Comparison of ENCODE assay signal across 10 cellular contexts in the genomic region with DNA sequence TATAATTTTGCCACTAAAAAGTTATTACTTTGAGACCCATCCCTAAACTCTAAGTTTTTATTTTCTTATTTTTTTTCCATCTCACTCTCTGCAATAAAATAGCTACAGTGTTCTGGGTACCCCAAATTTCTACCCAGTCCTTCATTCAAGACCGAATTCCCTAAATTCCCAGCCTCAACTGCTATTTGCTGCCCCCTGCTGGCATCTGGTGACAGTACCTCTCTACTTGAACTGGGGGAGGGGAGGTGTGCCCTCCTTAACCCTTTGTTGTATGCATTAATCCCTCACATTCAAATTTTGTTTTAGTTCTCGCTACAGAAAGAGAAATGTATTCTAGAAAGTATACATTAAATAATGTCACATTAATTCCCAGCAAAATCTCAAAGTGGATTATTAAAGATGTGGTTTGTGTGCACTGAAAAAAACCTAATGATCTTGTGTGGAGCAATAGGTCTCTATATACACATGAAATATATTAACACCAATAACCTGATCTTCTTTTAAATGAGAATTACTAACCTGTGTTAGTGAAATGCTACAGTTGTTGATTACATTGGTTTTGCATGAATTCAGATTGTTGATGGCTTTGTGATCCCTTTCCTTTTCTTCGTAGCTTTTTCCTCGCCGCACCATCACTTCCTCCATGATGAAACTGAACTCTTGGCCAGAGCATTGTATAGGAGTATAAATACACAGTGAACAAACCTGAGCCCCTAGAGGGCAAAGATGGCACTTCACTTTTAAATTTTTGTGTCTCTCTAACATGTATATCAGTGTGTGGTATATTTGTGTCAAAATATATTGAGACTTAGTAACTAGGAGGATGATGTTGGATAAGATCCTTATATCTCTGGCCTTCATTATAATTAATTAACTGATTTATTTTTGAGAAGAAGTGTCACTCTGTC.
DNase-seq lines count a peak whose midpoint lies in the region; ATAC-seq and TF ChIP-seq lines count a peak whose summit lies in the region.
"Had no signal": no experiment of that assay in that cellular context is flagged by ENCODE, and none has a peak within 500 bp of the region (broad histone marks: within the 10 kb centered on the region; RNA-seq: fewer than 3 reads in every experiment).

No MANE protein-coding gene starts in this region.

- TF ChIP-seq CTCF in LNCaP clone FGC (IDR thresholded peaks at IDR 0.05; ENCODE audit: control insufficient read depth, extremely low read depth, insufficient read depth): peak; percentile 94
- peak; percentile 79 for TF ChIP-seq CTCF in WTC11 (IDR thresholded peaks at IDR 0.05)

- CTCF ChIA-PET in WTC11 (lab: Charles Lee): interaction anchor here (0.6 to 1.4 kb wide), 6 partner anchors 9 to 999 kb away, joined by 3 to 4 read pairs (median 3); no protein-coding TSS in a partner anchor

- peaks cover 4% of the 10 kb centered on the region for H3K9me3 Mint-ChIP-seq in WTC11

- H3K36me3 Mint-ChIP-seq in WTC11: no peaks in the 10 kb centered on the region
- H3K36me3 Mint-ChIP-seq: CD4-positive, CD25-positive, alpha-beta regulatory T cell had no signal

- DNase-seq in NCI-H146 (lab: John Stamatoyannopoulos, UW) (peak; percentile 36), NCI-H146 treated with DMSO at 0.1 percent for 48 hours (lab: John Stamatoyannopoulos, UW; ENCODE audit: unreplicated experiment) (no peak), LNCaP clone FGC (ENCODE audit: low read depth) (no peak), WTC11 (ENCODE audit: low spot score) (peak; percentile 83), head of caudate nucleus (peak; percentile 13 to 87 (median 70)), putamen (ENCODE audit: low spot score) (peak; percentile 19)
- DNase-seq in stimulated activated naive CD4-positive, alpha-beta T cell (lab: John Stamatoyannopoulos, UW): no peak

- no peak overlapping the region for H3K4me3 Mint-ChIP-seq in WTC11
- H3K4me3 Mint-ChIP-seq: CD4-positive, CD25-positive, alpha-beta regulatory T cell; central memory CD8-positive, alpha-beta T cell had no signal

- intact Hi-C loops in head of caudate nucleus (cut with DNase I): no loop called here

- H3K4me1 Mint-ChIP-seq in WTC11: peaks cover 18% of the 10 kb centered on the region
- H3K4me1 Mint-ChIP-seq: CD4-positive, CD25-positive, alpha-beta regulatory T cell; central memory CD8-positive, alpha-beta T cell had no signal

- POLR2A ChIA-PET in WTC11 (lab: Charles Lee): no interaction called here

- ATAC-seq in GM19395 (IDR thresholded peaks at IDR 0.05; ENCODE audit: unreplicated experiment): peak; percentile 51
- peak; percentile 95 for ATAC-seq in WTC11

- H3K27ac Mint-ChIP-seq in WTC11: no peak overlapping the region
- H3K27ac Mint-ChIP-seq: CD4-positive, CD25-positive, alpha-beta regulatory T cell had no signal

- 0 out of 2 replicates have a peak, but pooled peaks cover 3% of the 10 kb centered on the region for H3K27me3 Mint-ChIP-seq in WTC11 (ENCODE audit: low read depth)
- H3K27me3 Mint-ChIP-seq: CD4-positive, CD25-positive, alpha-beta regulatory T cell; central memory CD8-positive, alpha-beta T cell had no signal

- no peak overlapping the region for H3K4me3 ChIP-seq in LNCaP clone FGC (ENCODE audit: low read depth, low read length)

TF ChIP-seq in WTC11, 78 proteins besides CTCF, POLR2A, EP300 and RAD21:
- TF ChIP-seq, protein P1, sequence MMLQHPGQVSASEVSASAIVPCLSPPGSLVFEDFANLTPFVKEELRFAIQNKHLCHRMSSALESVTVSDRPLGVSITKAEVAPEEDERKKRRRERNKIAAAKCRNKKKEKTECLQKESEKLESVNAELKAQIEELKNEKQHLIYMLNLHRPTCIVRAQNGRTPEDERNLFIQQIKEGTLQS (CRISPR knock-in tag; conservative IDR thresholded peaks at IDR 0.05): no peak
- TF ChIP-seq ESRRA (CRISPR knock-in tag; IDR thresholded peaks at IDR 0.05; ENCODE audit: borderline replicate concordance): no peak
- no peak for TF ChIP-seq SMAD4 (CRISPR knock-in tag; IDR thresholded peaks at IDR 0.05)
- no peak for TF ChIP-seq JAZF1 (CRISPR knock-in tag; IDR thresholded peaks at IDR 0.05)
- TF ChIP-seq ZNF281 (CRISPR knock-in tag; IDR thresholded peaks at IDR 0.05): peak; percentile 68; the same call in 1 of the 2 replicates
- TF ChIP-seq HMGA2 (CRISPR knock-in tag; IDR thresholded peaks at IDR 0.05): no peak
TF ChIP-seq in WTC11: peak in this region for 1.

Comparison
In these comparisons a context has a peak if more than half of its experiments do, and no peak if none do; other contexts are left out.
1. DNase-seq: peak in NCI-H146 (single experiment), WTC11 (single experiment), head of caudate nucleus (42 of 42) and putamen (single experiment); none in NCI-H146 treated with DMSO at 0.1 percent for 48 hours (single experiment), LNCaP clone FGC (single experiment) and stimulated activated naive CD4-positive, alpha-beta T cell (0 of 6).